7 cellular contexts compared by ENCODE assay signal in the genomic region with DNA sequence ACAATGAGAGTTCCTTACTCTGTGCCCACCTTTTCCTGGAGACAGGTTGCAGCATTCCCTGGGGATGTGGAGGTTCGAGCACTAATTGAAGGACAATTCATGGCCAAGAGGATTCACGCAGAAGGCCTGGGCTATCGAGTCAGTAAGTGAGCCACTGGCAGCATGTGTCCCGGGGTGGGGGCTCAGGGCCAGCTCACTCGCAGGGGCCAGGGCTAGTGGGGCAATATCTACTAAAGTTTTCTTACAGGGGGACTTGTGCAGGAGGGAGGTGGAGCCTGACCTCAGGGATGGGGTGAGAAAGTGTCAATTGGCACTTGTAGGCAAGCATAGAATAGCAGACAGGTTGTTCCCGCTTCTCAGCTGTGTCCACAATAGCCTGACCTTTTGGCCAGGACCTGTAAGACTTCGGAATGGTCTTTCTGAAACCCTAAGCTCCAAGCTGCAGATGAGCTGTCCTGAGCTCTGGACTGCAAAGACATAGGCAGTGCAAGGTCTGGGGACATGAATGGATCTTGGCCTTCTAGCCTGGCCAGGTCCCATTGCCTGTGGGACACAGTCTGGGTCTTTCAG.
"Had no signal": no experiment of that assay in that cellular context is flagged by ENCODE, and none has a peak within 500 bp of the region (broad histone marks: within the 10 kb centered on the region; RNA-seq: fewer than 3 reads in every experiment).

No MANE protein-coding gene starts in this region.

- DNase-seq: HFFc6, IMR-90, KG1 had no signal

- ATAC-seq: GM23338, HCT116, K562 had no signal

- H3K9me3 ChIP-seq: HAP-1 had no signal

- H3K4me1 ChIP-seq: HAP-1 had no signal

- H3K4me3 ChIP-seq: GM23338, HAP-1, K562 had no signal
